1 cellular context compared by ENCODE assay signal in genomic region chr11:23406131-23406819, GRCh38.
TF ChIP-seq lines count a peak whose summit lies in the region.

No MANE protein-coding gene starts in this region.

TF ChIP-seq in H1, 55 proteins besides CTCF, POLR2A, EP300 and RAD21:
- TF ChIP-seq RXRA (IDR thresholded peaks at IDR 0.05; ENCODE audit: insufficient read depth, low read depth, low read length) = no peak
- no peak for TF ChIP-seq FOSL1 (IDR thresholded peaks at IDR 0.05; ENCODE audit: insufficient read depth, low read depth, low read length)
